ENCODE assay signal across 1 cellular context in the genomic region with DNA sequence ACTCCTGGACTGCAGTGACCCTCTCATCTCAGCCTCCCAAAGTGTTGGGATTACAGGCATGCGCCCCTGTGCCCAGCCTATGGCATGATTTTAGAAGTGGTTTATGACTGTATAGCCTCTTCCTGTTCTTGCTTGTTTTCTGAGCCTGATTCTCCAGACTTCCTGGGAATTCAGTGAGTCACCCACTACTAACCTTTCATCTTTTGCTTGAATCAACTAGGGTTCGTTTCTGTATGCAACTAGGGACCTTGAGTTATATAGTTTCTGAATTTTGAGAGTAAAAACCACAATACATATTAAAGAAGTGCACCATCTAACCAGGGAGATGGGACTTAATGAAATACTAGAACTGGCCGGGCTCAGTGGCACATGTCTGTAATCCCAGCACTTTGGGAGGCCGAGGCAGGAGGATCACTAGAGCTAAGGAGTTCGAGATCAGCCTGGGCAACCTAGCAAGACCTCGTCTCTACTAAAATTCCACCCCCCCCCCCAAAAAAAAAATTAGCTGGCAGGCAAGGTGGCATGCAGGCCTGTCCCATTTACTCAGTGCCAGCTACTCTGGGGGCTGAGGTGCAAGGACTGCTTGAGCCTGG.
A peak's percentile ranks its signal among the peaks of the same experiment; 100 is the strongest.
TF ChIP-seq lines count a peak whose summit lies in the region.

No MANE protein-coding gene starts in this region.

TF ChIP-seq in HepG2, 621 proteins besides CTCF, POLR2A, EP300 and RAD21 (continued from another document and continues in another):
- peak; percentile 68 for TF ChIP-seq ARID5B (CRISPR knock-in tag; IDR thresholded peaks at IDR 0.05)
- TF ChIP-seq ZNF713 (CRISPR knock-in tag; IDR thresholded peaks at IDR 0.05) = no peak
- TF ChIP-seq ZSCAN12 (CRISPR knock-in tag; IDR thresholded peaks at IDR 0.05) = no peak
- TF ChIP-seq ZNF317 (CRISPR knock-in tag; IDR thresholded peaks at IDR 0.05) = no peak
- TF ChIP-seq, protein P1, sequence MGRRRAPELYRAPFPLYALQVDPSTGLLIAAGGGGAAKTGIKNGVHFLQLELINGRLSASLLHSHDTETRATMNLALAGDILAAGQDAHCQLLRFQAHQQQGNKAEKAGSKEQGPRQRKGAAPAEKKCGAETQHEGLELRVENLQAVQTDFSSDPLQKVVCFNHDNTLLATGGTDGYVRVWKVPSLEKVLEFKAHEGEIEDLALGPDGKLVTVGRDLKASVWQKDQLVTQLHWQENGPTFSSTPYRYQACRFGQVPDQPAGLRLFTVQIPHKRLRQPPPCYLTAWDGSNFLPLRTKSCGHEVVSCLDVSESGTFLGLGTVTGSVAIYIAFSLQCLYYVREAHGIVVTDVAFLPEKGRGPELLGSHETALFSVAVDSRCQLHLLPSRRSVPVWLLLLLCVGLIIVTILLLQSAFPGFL (CRISPR knock-in tag; IDR thresholded peaks at IDR 0.05) = no peak
- peak; percentile 56; the same call in 1 of the 2 replicates for TF ChIP-seq ELF1 (CRISPR knock-in tag; IDR thresholded peaks at IDR 0.05)
- TF ChIP-seq AHDC1 (CRISPR knock-in tag; IDR thresholded peaks at IDR 0.05; ENCODE audit: borderline replicate concordance) = peak; percentile 68; the same call in 1 of the 2 replicates
- TF ChIP-seq TBP (CRISPR knock-in tag; IDR thresholded peaks at IDR 0.05) = no peak
- TF ChIP-seq THAP11 (CRISPR knock-in tag; IDR thresholded peaks at IDR 0.05) = 0 out of 2 replicates have a peak, but pooled peaks have one; percentile 14
- TF ChIP-seq ZNF770 (CRISPR knock-in tag; IDR thresholded peaks at IDR 0.05) = peak; percentile 66
- no peak for TF ChIP-seq POGK (CRISPR knock-in tag; conservative IDR thresholded peaks at IDR 0.05)
- TF ChIP-seq ZNF670 (CRISPR knock-in tag; IDR thresholded peaks at IDR 0.05; ENCODE audit: borderline replicate concordance) = no peak
- no peak for TF ChIP-seq NKX3-1 (CRISPR knock-in tag; IDR thresholded peaks at IDR 0.05)
- no peak for TF ChIP-seq ZNF496 (CRISPR knock-in tag; IDR thresholded peaks at IDR 0.05; ENCODE audit: insufficient replicate concordance)
- peak; percentile 80; the same call in 1 of the 2 replicates for TF ChIP-seq ETV5 (CRISPR knock-in tag; IDR thresholded peaks at IDR 0.05; ENCODE audit: borderline replicate concordance)
- TF ChIP-seq, protein P2, sequence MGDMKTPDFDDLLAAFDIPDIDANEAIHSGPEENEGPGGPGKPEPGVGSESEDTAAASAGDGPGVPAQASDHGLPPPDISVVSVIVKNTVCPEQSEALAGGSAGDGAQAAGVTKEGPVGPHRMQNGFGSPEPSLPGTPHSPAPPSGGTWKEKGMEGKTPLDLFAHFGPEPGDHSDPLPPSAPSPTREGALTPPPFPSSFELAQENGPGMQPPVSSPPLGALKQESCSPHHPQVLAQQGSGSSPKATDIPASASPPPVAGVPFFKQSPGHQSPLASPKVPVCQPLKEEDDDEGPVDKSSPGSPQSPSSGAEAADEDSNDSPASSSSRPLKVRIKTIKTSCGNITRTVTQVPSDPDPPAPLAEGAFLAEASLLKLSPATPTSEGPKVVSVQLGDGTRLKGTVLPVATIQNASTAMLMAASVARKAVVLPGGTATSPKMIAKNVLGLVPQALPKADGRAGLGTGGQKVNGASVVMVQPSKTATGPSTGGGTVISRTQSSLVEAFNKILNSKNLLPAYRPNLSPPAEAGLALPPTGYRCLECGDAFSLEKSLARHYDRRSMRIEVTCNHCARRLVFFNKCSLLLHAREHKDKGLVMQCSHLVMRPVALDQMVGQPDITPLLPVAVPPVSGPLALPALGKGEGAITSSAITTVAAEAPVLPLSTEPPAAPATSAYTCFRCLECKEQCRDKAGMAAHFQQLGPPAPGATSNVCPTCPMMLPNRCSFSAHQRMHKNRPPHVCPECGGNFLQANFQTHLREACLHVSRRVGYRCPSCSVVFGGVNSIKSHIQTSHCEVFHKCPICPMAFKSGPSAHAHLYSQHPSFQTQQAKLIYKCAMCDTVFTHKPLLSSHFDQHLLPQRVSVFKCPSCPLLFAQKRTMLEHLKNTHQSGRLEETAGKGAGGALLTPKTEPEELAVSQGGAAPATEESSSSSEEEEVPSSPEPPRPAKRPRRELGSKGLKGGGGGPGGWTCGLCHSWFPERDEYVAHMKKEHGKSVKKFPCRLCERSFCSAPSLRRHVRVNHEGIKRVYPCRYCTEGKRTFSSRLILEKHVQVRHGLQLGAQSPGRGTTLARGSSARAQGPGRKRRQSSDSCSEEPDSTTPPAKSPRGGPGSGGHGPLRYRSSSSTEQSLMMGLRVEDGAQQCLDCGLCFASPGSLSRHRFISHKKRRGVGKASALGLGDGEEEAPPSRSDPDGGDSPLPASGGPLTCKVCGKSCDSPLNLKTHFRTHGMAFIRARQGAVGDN (CRISPR knock-in tag; IDR thresholded peaks at IDR 0.05) = 0 out of 2 replicates have a peak, but pooled peaks have one; percentile 7
- TF ChIP-seq FOXA3 (CRISPR knock-in tag; IDR thresholded peaks at IDR 0.05) = peak; percentile 44
- TF ChIP-seq SMAD1 (CRISPR knock-in tag; IDR thresholded peaks at IDR 0.05; ENCODE audit: borderline replicate concordance, low read depth) = no peak
- TF ChIP-seq IKZF1 (IDR thresholded peaks at IDR 0.05) = no peak
- TF ChIP-seq HOMEZ (CRISPR knock-in tag; IDR thresholded peaks at IDR 0.05; ENCODE audit: low read depth) = peak; percentile 76; the same call in 1 of the 2 replicates
- TF ChIP-seq TEAD3 (CRISPR knock-in tag; optimal IDR thresholded peaks at IDR 0.05; ENCODE audit: borderline replicate concordance) = peak; percentile 82
- TF ChIP-seq, protein P3, sequence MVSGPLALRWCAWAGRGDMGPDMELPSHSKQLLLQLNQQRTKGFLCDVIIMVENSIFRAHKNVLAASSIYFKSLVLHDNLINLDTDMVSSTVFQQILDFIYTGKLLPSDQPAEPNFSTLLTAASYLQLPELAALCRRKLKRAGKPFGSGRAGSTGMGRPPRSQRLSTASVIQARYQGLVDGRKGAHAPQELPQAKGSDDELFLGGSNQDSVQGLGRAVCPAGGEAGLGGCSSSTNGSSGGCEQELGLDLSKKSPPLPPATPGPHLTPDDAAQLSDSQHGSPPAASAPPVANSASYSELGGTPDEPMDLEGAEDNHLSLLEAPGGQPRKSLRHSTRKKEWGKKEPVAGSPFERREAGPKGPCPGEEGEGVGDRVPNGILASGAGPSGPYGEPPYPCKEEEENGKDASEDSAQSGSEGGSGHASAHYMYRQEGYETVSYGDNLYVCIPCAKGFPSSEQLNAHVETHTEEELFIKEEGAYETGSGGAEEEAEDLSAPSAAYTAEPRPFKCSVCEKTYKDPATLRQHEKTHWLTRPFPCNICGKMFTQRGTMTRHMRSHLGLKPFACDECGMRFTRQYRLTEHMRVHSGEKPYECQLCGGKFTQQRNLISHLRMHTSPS (CRISPR knock-in tag; IDR thresholded peaks at IDR 0.05; ENCODE audit: low read depth) = peak; percentile 49; the same call in 1 of the 2 replicates
- peak; percentile 69 for TF ChIP-seq ZSCAN29 (CRISPR knock-in tag; conservative IDR thresholded peaks at IDR 0.05)
- TF ChIP-seq PBX3 (CRISPR knock-in tag; IDR thresholded peaks at IDR 0.05; ENCODE audit: borderline replicate concordance) = no peak
